31 cellular contexts compared by ENCODE assay signal in the genomic region with DNA sequence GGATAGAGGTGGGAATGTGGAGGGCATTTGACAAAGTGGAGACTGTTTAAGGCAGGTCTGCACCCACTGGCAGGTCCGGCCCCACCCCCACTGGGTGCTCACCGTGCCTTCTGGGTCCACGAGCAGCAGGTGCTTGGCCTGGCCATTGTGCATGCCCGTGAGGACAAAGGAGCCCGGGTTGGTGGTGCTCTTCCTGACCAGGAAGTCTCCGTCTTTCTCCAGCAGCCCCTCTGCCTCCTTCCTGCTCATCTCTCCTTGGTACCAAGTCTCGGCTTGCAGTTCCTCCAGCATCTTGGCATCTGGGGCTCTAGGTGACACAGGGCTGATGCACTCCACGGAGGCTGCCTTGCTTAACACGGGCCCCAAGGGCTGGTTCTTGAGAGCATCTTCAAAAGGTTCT. TPM values are rescaled to one million over a fixed set of nuclear protein-coding genes. Genes with fewer than 3 reads are reported as not detected.
DNase-seq lines count a peak whose midpoint lies in the region; ATAC-seq, FAIRE-seq and TF ChIP-seq lines count a peak whose summit lies in the region.
"Had no signal": no experiment of that assay in that cellular context is flagged by ENCODE, and none has a peak within 500 bp of the region (broad histone marks: within the 10 kb centered on the region; RNA-seq: fewer than 3 reads in every experiment).

No MANE protein-coding gene starts in this region.

- H3K9me3 ChIP-seq in keratinocyte (ENCODE audit: control insufficient read depth, low read depth, low read length), result no peaks in the 10 kb centered on the region
- H3K9me3 ChIP-seq in aorta (ENCODE audit: control insufficient read depth, low read length), result no peaks in the 10 kb centered on the region
- H3K9me3 ChIP-seq: ascending aorta, heart left ventricle, thyroid gland had no signal

- ATAC-seq in sciatic nerve (peak; percentile 17), aorta (ENCODE audit: low FRiP score) (peak; percentile 15)
- ATAC-seq: HCT116; PC-3; stimulated activated naive CD8-positive, alpha-beta T cell treated with anti-CD3 and anti-CD28 coated beads, Interleukin-15, amount 100 ng/mL, for 72 hours; T-cell had no signal

- no peak overlapping the region for H2AFZ ChIP-seq in keratinocyte (ENCODE audit: control insufficient read depth, low read length)
- H2AFZ ChIP-seq: parathyroid adenoma had no signal

- H4K20me1 ChIP-seq in keratinocyte (ENCODE audit: control insufficient read depth, extremely low read depth, insufficient read depth, low read length), result no peaks in the 10 kb centered on the region

- no peaks in the 10 kb centered on the region for H3K79me2 ChIP-seq in keratinocyte (ENCODE audit: control insufficient read depth, insufficient read depth, low read length)
- H3K79me2 ChIP-seq: parathyroid adenoma had no signal

- H3K36me3 ChIP-seq in keratinocyte (ENCODE audit: control insufficient read depth in 2 of 2, extremely low read depth in 1 of 2, insufficient read depth in 2 of 2, low read length in 2 of 2) (no peaks in the 10 kb centered on the region), aorta (ENCODE audit: control insufficient read depth in 1 of 2, insufficient read depth in 2 of 2, low read length in 1 of 2) (no peaks in the 10 kb centered on the region)
- H3K36me3 ChIP-seq: ascending aorta, heart left ventricle, thyroid gland had no signal

- DNase-seq in keratinocyte (ENCODE audit: low read depth, low spot score), result peak; percentile 15
- no peak for DNase-seq in sciatic nerve (ENCODE audit: low spot score)
- DNase-seq in aorta, result no peak
- no peak for DNase-seq in NCI-H748 (lab: John Stamatoyannopoulos, UW; ENCODE audit: unreplicated experiment)
- DNase-seq in KBM-7, result no peak
- DNase-seq in KG1 (lab: John Stamatoyannopoulos, UW), result no peak
- DNase-seq: activated B cell treated with CpG ODN at 0.5 μM for 24 hours; activated CD4-positive, alpha-beta T cell treated with anti-CD3 and anti-CD28 coated beads, Interleukin-2, amount 10 ng/mL, durations not matched to agents 7 days and 5 days; activated effector memory CD4-positive, alpha-beta T cell treated with anti-CD3 and anti-CD28 coated beads, Interleukin-2, amount 50 U/mL, for 16 hours; activated T-cell treated with anti-CD3 and anti-CD28 coated beads, Interleukin-2, amount 50 U/mL, for 1 hour; COR-L47; cortex of kidney; DMS53; NCI-H1092 treated with DMSO at 0.1 percent for 48 hours; NCI-H187; NCI-H2171; NCI-H510A treated with DMSO at 0.1 percent for 48 hours; stimulated activated CD4-positive, alpha-beta T cell treated with anti-CD3 and anti-CD28 coated beads, Interleukin-12 subunit alpha, Interleukin-12 subunit beta, amount 100 ng/mL, for 4 hours; stimulated activated CD4-positive, alpha-beta T cell treated with anti-CD3 and anti-CD28 coated beads, Interleukin-2, amount 100 ng/mL, for 48 hours; stimulated activated naive CD8-positive, alpha-beta T cell treated with anti-CD3 and anti-CD28 coated beads, Interleukin-15, amount 100 ng/mL, for 72 hours; T-cell had no signal

- peaks cover 2% of the 10 kb centered on the region for H3K9me1 ChIP-seq in keratinocyte (ENCODE audit: control insufficient read depth, extremely low read depth, insufficient read depth, low read length)

- no peaks in the 10 kb centered on the region for H3K27me3 ChIP-seq in keratinocyte (ENCODE audit: control insufficient read depth, extremely low read depth, insufficient read depth, low read length)
- no peaks in the 10 kb centered on the region for H3K27me3 ChIP-seq in aorta (ENCODE audit: control insufficient read depth in 1 of 2, insufficient read depth in 2 of 2, low read length in 1 of 2)
- H3K27me3 ChIP-seq: ascending aorta, heart left ventricle, thyroid gland had no signal

- no peak for FAIRE-seq in keratinocyte (lab: Jason Lieb, UNC)
- FAIRE-seq: GM12892 had no signal

- peaks cover 15% of the 10 kb centered on the region for H3K4me1 ChIP-seq in keratinocyte (ENCODE audit: control insufficient read depth, extremely low read depth, insufficient read depth, low read length)
- H3K4me1 ChIP-seq in aorta (ENCODE audit: control insufficient read depth in 1 of 2, insufficient read depth in 2 of 2, low read length in 2 of 2), result no peaks in the 10 kb centered on the region
- H3K4me1 ChIP-seq: ascending aorta, parathyroid adenoma had no signal

- in situ Hi-C loops in KBM-7 (cut with MboI; ENCODE audit: low pct_unique_long_range_greater_than_20kb, low sequenced_read_pairs), result no loop called here

- TF ChIP-seq CTCF in keratinocyte (optimal IDR thresholded peaks at IDR 0.05 in 1 of 3, IDR thresholded peaks at IDR 0.05 in 1 of 3, conservative IDR thresholded peaks at IDR 0.05 in 1 of 3; ENCODE audit: extremely low read depth in 1 of 3, insufficient read depth in 2 of 3, low read length in 3 of 3), result no peak

- intact Hi-C loops in sciatic nerve (cut with DNase I) (no loop called here), aorta (cut with DNase I) (no loop called here)

- 89 to 92% methylated on average over 9 of the region's 9 CpGs for WGBS in aorta, 2 donors

- H3K4me2 ChIP-seq in keratinocyte (ENCODE audit: control insufficient read depth, extremely low read depth, insufficient read depth, low read depth, low read length), result no peak overlapping the region

- peak overlapping the region; percentile 37 for H3K27ac ChIP-seq in angular gyrus (ENCODE audit: low read depth, low read length)
- no peak overlapping the region for H3K27ac ChIP-seq in keratinocyte (ENCODE audit: control insufficient read depth, insufficient read depth, low read length)
- H3K27ac ChIP-seq in aorta (ENCODE audit: low read depth in 1 of 2, low read length in 2 of 2), result no peak overlapping the region
- H3K27ac ChIP-seq: ascending aorta, heart left ventricle, parathyroid adenoma, thyroid gland had no signal

- H3K4me3 ChIP-seq in keratinocyte (ENCODE audit: control insufficient read depth in 2 of 3, extremely low read depth in 1 of 3, insufficient read depth in 2 of 3, low read depth in 1 of 3, low read length in 3 of 3) (no peak overlapping the region), aorta (ENCODE audit: low read length in 2 of 2) (no peak overlapping the region)
- H3K4me3 ChIP-seq: ascending aorta, heart left ventricle, thyroid gland had no signal

- H3K9ac ChIP-seq in keratinocyte (ENCODE audit: control insufficient read depth, extremely low read depth, insufficient read depth, low read length), result no peak overlapping the region
- H3K9ac ChIP-seq: parathyroid adenoma had no signal

- dilution Hi-C loops in keratinocyte (cut with MboI; ENCODE audit: extremely low pct_ligation_motif_present, low sequenced_read_pairs), result no loop called here

RNA-seq across cellular contexts. Expression of a gene that starts 46.6 kb away (rescaled TPM):
- polyA plus RNA-seq in keratinocyte (4.1 to 5.3 TPM (median 4.6 TPM) in 3 replicates), aorta (10 to 100 TPM; 31.1 to 50.6 TPM)
- 0.24 TPM for polyA plus RNA-seq in keratinocyte (2011; ENCODE audit: low read depth)
- 3.5 and 3.7 TPM in 2 replicates for polyA plus RNA-seq in keratinocyte (2011; cell fraction: cytosol; rRNA removed)
- polyA plus RNA-seq in keratinocyte (2011; cell fraction: nucleus; rRNA removed), result 4.4 and 5.7 TPM in 2 replicates
- 0.72 and 5.2 TPM in 2 replicates for polyA plus RNA-seq in keratinocyte (2012; ENCODE audit: low replicate concordance)
- 6.4 to 11.4 TPM (median 9.7 TPM) in 3 replicates for polyA minus RNA-seq in keratinocyte
- polyA minus RNA-seq in keratinocyte (2011; cell fraction: cytosol; rRNA and poly(A)+ RNA removed), result 5.9 TPM
- 5.6 and 9.5 TPM in 2 replicates for polyA minus RNA-seq in keratinocyte (2011; cell fraction: nucleus; rRNA and poly(A)+ RNA removed)
- total RNA-seq in sciatic nerve (16.9 TPM), aorta (100 to 1,000 TPM in 1 of 2 donors, 10 to 100 TPM in 1; 42.4 to 139 TPM)
- total RNA-seq: activated B cell treated with CpG ODN at 0.5 μM for 24 hours, G401, HT-29 had no signal
